In the genomic region with DNA sequence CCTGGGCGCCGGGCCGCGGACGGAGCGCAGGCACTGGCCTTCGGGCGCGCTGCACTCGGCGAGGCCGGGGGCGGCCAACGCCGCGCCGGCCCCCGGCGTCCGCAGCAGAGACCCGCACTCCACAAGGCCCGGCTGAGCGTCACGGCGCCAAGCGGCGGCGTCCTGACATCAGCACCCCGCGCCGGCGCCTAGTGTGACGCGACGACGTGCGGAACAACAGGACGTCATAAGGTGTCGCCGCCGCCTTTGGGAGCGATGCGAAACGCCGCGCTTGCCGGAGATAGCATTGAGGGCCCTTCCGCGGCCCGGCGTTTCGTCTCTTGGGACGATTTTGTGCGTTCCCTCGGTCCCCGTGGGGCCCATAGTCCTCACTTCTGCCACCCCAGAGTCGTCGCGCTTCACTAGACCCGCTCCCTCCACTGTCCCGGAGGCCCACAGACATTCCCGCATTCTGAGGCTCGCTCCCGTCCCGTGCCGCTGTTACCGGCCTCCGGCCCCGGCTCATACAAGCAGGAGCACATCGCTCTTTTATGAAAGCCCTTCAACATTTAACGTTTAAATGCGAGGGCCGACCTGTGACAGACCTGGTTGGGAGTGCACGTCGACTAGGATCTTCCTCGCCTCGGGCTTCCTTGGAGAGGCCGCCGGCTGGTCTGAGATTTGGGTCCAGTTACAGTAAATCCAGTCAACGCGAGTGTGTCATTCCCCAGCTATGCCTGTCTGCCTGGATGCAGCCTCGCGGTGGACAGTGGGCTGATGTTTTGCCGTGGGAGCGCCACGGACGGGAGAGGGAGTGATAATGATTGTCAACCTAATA, we compare ENCODE assay signal across 8 cellular contexts. TPM values are rescaled to one million over a fixed set of nuclear protein-coding genes. Genes with fewer than 3 reads are reported as not detected.
A peak's percentile ranks its signal among the peaks of the same experiment; 100 is the strongest.
DNase-seq lines count a peak whose midpoint lies in the region; ATAC-seq lines count a peak whose summit lies in the region.

A gene (minus strand): TSS at position 143 of the 817 bp plus-strand sequence. CDS start 306 bp downstream, outside the sequence.

- H3K27me3 ChIP-seq in esophagus (ENCODE audit: control insufficient read depth in 1 of 2, insufficient read depth in 2 of 2, low read length in 2 of 2) (no peaks in the 10 kb centered on the region), muscle layer of duodenum (ENCODE audit: low read depth, low read length) (no peaks in the 10 kb centered on the region)

- DNase-seq in DMS 273 (lab: John Stamatoyannopoulos, UW; ENCODE audit: unreplicated experiment) (peak; percentile 96), HuH-7 (ENCODE audit: low spot score) (peak; percentile 92), OCI-M2 (lab: John Stamatoyannopoulos, UW; ENCODE audit: unreplicated experiment) (peak; percentile 19)
- DNase-seq in activated T-cell treated with anti-CD3 and anti-CD28 coated beads, Interleukin-2, amount 50 U/mL, for 1 hour = peak; percentile 94
- peak; percentile 85 for DNase-seq in stimulated activated CD8-positive, alpha-beta memory T cell treated with anti-CD3 and anti-CD28 coated beads, Interleukin-7, amount 100 ng/mL, for 24 hours (ENCODE audit: low read depth)

- no peaks in the 10 kb centered on the region for H3K4me1 ChIP-seq in esophagus (ENCODE audit: control insufficient read depth in 2 of 2, insufficient read depth in 2 of 2, low read length in 1 of 2)
- H3K4me1 ChIP-seq in muscle layer of duodenum (ENCODE audit: control insufficient read depth in 1 of 2, insufficient read depth in 2 of 2, low read length in 2 of 2) = peaks cover 3 to 24% of the 10 kb centered on the region in 2 donors

- WGBS in esophagus, 2 donors = 0 to 1% methylated on average over 76 to 87 of the region's 87 CpGs

- peaks cover 0 to 2% of the 10 kb centered on the region in 2 donors for H3K36me3 ChIP-seq in esophagus (ENCODE audit: control insufficient read depth in 2 of 2, insufficient read depth in 2 of 2, low read length in 1 of 2)
- H3K36me3 ChIP-seq in muscle layer of duodenum (ENCODE audit: control insufficient read depth in 1 of 2, insufficient read depth in 2 of 2, low read length in 2 of 2) = peaks cover 2 to 13% of the 10 kb centered on the region in 2 donors

- peak; percentile 75 for ATAC-seq in GM21526 (IDR thresholded peaks at IDR 0.05; ENCODE audit: low FRiP score, unreplicated experiment)

- H3K27ac ChIP-seq in esophagus (ENCODE audit: low read depth in 2 of 2, low read length in 1 of 2) = peak within 1 kb of the TSS; percentile 97 to 99
- peak within 1 kb of the TSS; percentile 100 for H3K27ac ChIP-seq in muscle layer of duodenum (ENCODE audit: low read length)

- H3K9me3 ChIP-seq in esophagus (ENCODE audit: control insufficient read depth in 2 of 2, insufficient read depth in 1 of 2, low read depth in 1 of 2, low read length in 1 of 2) (no peaks in the 10 kb centered on the region), muscle layer of duodenum (ENCODE audit: control insufficient read depth in 1 of 2, low read length in 2 of 2) (no peaks in the 10 kb centered on the region)

- H3K4me3 ChIP-seq in esophagus (ENCODE audit: low read depth in 1 of 2, low read length in 2 of 2) = peak within 1 kb of the TSS; percentile 90 to 99
- peak within 1 kb of the TSS; percentile 95 to 97 for H3K4me3 ChIP-seq in muscle layer of duodenum (ENCODE audit: low read depth in 1 of 2, low read length in 2 of 2)

RNA-seq across cellular contexts. Expression of the gene that starts here (rescaled TPM):
- 10 to 100 TPM; 67.7 to 91.4 TPM for polyA plus RNA-seq in esophagus

Comparison
In these comparisons a context has a peak if more than half of its experiments do, and no peak if none do; other contexts are left out.
1. Peak in every context shown above with its lines: DNase-seq, ATAC-seq, H3K4me3 ChIP-seq and H3K27ac ChIP-seq.
2. DNase-seq: peak in every context shown above with its lines; median percentile 96 in DMS 273; 94 in activated T-cell treated with anti-CD3 and anti-CD28 coated beads, Interleukin-2, amount 50 U/mL, for 1 hour; 92 in HuH-7; 85 in stimulated activated CD8-positive, alpha-beta memory T cell treated with anti-CD3 and anti-CD28 coated beads, Interleukin-7, amount 100 ng/mL, for 24 hours; 19 in OCI-M2.